Comparison of ENCODE assay signal across 8 cellular contexts in the genomic region with DNA sequence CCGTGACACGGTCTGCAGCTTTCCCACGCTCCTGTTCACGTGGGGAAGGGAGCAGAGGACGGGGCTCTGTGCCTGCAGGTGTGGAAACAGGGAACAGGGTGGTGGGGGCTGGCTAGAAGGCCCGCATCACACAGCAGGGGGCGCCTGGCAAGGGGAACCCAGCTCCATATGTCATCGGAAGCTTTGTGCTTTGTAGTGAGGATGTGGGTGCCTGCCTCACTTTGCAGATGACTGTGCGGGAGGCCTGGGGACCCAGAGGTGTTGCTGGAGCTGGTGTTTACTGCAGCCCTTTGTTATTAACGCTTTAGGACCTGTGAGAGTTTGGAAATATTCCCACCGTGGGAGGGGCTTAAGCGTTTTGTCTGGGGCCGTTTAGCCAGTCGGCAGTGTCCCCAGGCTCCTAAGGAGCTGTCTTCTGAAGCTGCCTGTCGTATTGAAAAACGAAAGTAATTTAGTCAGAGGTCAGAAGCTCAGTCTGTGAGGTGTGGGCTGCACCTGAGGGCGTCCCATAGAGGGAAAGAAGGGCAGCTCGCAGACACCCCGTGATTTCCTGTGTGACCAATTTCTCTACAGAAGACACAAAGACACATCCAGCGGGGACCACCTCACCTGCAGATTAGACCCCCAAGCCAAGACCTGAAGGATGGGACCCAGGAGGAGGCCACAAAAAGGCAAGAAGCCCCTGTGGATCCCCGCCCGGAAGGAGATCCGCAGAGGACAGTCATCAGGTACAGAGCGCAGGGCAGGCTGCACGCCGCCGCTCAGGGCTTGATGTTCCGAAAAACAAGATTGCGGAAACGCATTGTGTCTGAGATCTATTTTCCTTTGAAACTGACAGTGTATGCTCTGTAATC.
A peak's percentile ranks its signal among the peaks of the same experiment; 100 is the strongest.
DNase-seq lines count a peak whose midpoint lies in the region; ATAC-seq and TF ChIP-seq lines count a peak whose summit lies in the region.

No MANE protein-coding gene starts in this region.

- H3K27me3 ChIP-seq in OCI-LY1 (ENCODE audit: insufficient read depth, low read length): no peaks in the 10 kb centered on the region

- H4K20me1 ChIP-seq in OCI-LY1 (ENCODE audit: insufficient read depth, low read length): no peaks in the 10 kb centered on the region

- no peaks in the 10 kb centered on the region for H3F3A ChIP-seq in OCI-LY1 (ENCODE audit: insufficient read depth, low read length)

- H2AFZ ChIP-seq in OCI-LY1 (ENCODE audit: low read length): no peak overlapping the region

- DNase-seq in GM12864 (ENCODE audit: low read depth): peak; percentile 53
- DNase-seq in activated gamma-delta T cell (lab: John Stamatoyannopoulos, UW): peak; percentile 50
- peak; percentile 76 to 79 for DNase-seq in stimulated activated CD4-positive, alpha-beta T cell treated with anti-CD3 and anti-CD28 coated beads, Interleukin-1b, Interleukin-23, amount 100 ng/mL, for 4 hours (ENCODE audit: low read depth in 2 of 2)
- no peak for DNase-seq in NCI-H226
- DNase-seq in hypothalamus (lab: John Stamatoyannopoulos, UW): no peak
- DNase-seq in EL: no peak

- H3K36me3 ChIP-seq in OCI-LY1 (ENCODE audit: insufficient read depth, low read length): peaks cover 57% of the 10 kb centered on the region

- H3K9me3 ChIP-seq in OCI-LY1 (ENCODE audit: low read length): no peaks in the 10 kb centered on the region

- H3K27ac ChIP-seq in OCI-LY1 (ENCODE audit: low read depth, low read length, poor library complexity, severe bottlenecking): peak overlapping the region; percentile 52

- H3K79me2 ChIP-seq in OCI-LY1 (ENCODE audit: insufficient read depth, low read length): no peaks in the 10 kb centered on the region

- H3K4me3 ChIP-seq in GM12864 (ENCODE audit: low read depth, low read length) (peak overlapping the region; percentile 20), OCI-LY1 (ENCODE audit: low read depth, low read length, poor library complexity, severe bottlenecking) (peak overlapping the region; percentile 26)

- peaks cover 10% of the 10 kb centered on the region for H3K4me1 ChIP-seq in OCI-LY1 (ENCODE audit: insufficient read depth, low read length, severe bottlenecking)

- no peaks in the 10 kb centered on the region for H3K9me2 ChIP-seq in OCI-LY1 (ENCODE audit: low read depth, low read length)

- peak overlapping the region; percentile 59; the same call in 1 of the 2 replicates for H3K4me2 ChIP-seq in OCI-LY1 (ENCODE audit: low read length)

- TF ChIP-seq CTCF in GM12864 (IDR thresholded peaks at IDR 0.05; ENCODE audit: low read depth, low read length, missing control alignments) (peak; percentile 78), OCI-LY1 (IDR thresholded peaks at IDR 0.05; ENCODE audit: low read length) (peak; percentile 73)

- peak overlapping the region; percentile 50; the same call in 1 of the 2 replicates for H3K9ac ChIP-seq in OCI-LY1 (ENCODE audit: low read length)

- ATAC-seq in GM21723 (IDR thresholded peaks at IDR 0.05; ENCODE audit: unreplicated experiment): peak; percentile 85

Comparison
In these comparisons a context has a peak if more than half of its experiments do, and no peak if none do; other contexts are left out.
1. DNase-seq: peak in GM12864 (single experiment), activated gamma-delta T cell (single experiment) and stimulated activated CD4-positive, alpha-beta T cell treated with anti-CD3 and anti-CD28 coated beads, Interleukin-1b, Interleukin-23, amount 100 ng/mL, for 4 hours (2 of 2); none in NCI-H226 (single experiment), hypothalamus (0 of 51) and EL (single experiment).